8 cellular contexts compared by ENCODE assay signal in the genomic region with DNA sequence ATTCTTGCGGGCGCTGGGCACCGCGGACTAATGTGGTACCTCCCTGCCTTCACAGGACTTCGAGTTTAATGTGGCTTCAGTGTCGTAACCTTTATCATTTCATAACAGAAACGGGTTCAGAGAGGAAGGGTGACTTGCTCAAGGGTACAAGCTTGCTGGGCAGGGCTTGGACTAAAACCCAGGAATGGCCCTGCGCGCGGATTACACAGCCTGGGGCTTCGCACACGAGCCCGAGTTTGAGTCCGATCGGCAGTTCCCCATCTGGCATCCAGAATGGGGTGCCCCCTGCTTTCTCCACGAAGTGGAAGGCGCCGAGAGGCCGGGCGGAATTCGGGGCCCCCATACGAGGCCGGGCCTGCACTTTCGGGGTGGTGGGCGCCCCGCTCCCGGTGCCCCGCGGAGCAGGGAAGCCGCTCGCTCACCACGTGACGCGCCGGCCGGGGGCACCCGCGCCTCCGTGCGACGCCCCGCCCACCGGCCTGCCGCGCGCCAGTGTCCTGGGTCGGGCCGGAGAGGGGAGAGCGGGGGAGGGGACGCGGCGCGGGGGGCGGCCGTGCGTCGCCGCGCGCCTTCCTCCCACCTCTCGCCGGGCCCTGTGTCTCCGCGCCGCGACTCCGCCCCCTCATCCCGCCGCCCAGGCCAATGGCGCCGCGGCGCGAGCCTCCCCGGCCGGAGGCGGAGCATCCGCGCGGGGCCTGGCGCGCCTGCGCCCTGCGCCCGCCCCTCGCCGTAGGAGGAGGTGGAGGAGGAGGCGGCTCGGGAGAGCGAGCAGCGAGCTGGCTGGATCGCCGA. TPM values are rescaled to one million over a fixed set of nuclear protein-coding genes. Genes with fewer than 3 reads are reported as not detected.
DNase-seq lines count a peak whose midpoint lies in the region; ATAC-seq and TF ChIP-seq lines count a peak whose summit lies in the region.

A gene with protein sequence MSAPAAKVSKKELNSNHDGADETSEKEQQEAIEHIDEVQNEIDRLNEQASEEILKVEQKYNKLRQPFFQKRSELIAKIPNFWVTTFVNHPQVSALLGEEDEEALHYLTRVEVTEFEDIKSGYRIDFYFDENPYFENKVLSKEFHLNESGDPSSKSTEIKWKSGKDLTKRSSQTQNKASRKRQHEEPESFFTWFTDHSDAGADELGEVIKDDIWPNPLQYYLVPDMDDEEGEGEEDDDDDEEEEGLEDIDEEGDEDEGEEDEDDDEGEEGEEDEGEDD (plus strand): TSS at position 722 of the 792 bp plus-strand sequence. CDS start 361 bp downstream, outside the sequence.

- H3K27ac ChIP-seq in parathyroid adenoma (peak within 1 kb of the TSS; percentile 70), tibial artery (peak within 1 kb of the TSS; percentile 92 to 98)

- peak within 1 kb of the TSS; percentile 85 for H2AFZ ChIP-seq in parathyroid adenoma

- no peaks in the 10 kb centered on the region for H3K27me3 ChIP-seq in parathyroid adenoma (ENCODE audit: control insufficient read depth, insufficient read depth, low read length)
- peaks cover 0 to 5% of the 10 kb centered on the region in 2 donors for H3K27me3 ChIP-seq in tibial artery

- H3K4me2 ChIP-seq in parathyroid adenoma (ENCODE audit: low read length) = peak within 1 kb of the TSS; percentile 89

- peak; percentile 94 for DNase-seq in NCI-H128 (lab: John Stamatoyannopoulos, UW; ENCODE audit: unreplicated experiment)
- peak; percentile 86 to 91 for DNase-seq in SW 1271 (lab: John Stamatoyannopoulos, UW)
- DNase-seq in activated naive CD8-positive, alpha-beta T cell treated with anti-CD3 and anti-CD28 coated beads, Interleukin-2, amount 50 U/mL, for 16 hours (ENCODE audit: low read depth, low spot score) = peak; percentile 88
- peak; percentile 98 for DNase-seq in Right ventricle myocardium inferior (ENCODE audit: missing footprints)
- peak; percentile 89 to 95 for DNase-seq in tibial artery

- H3K9ac ChIP-seq in parathyroid adenoma = no peak within 1 kb of the TSS

- peaks cover 5% of the 10 kb centered on the region for H3K79me2 ChIP-seq in parathyroid adenoma

- intact Hi-C loops in Right ventricle myocardium inferior (cut with DNase I) (loop anchor here (2.0 kb wide), 2 partner anchors 32 to 54 kb away; a partner anchor contains a TSS), tibial artery (cut with DNase I; ENCODE audit: low total_unique reads) (no loop called here)

- ATAC-seq in HG02642 (IDR thresholded peaks at IDR 0.05; ENCODE audit: poor library complexity, unreplicated experiment) = peak; percentile 76
- peak; percentile 97 for ATAC-seq in Right ventricle myocardium inferior

- no peaks in the 10 kb centered on the region for H3K4me1 ChIP-seq in parathyroid adenoma
- peaks cover 0 to 32% (median 28%) of the 10 kb centered on the region in 4 donors for H3K4me1 ChIP-seq in tibial artery

- H3K9me3 ChIP-seq in parathyroid adenoma (ENCODE audit: control insufficient read depth, low read length) = no peaks in the 10 kb centered on the region
- no peaks in the 10 kb centered on the region for H3K9me3 ChIP-seq in tibial artery

- H3K4me3 ChIP-seq in GM08714 (ENCODE audit: low read length) = peak within 1 kb of the TSS; percentile 95
- H3K4me3 ChIP-seq in parathyroid adenoma (ENCODE audit: low read depth, low read length) = peak within 1 kb of the TSS; percentile 70
- H3K4me3 ChIP-seq in tibial artery = peak within 1 kb of the TSS; percentile 88 to 97

- H3K36me3 ChIP-seq in parathyroid adenoma (ENCODE audit: control insufficient read depth, insufficient read depth, low read length) (no peaks in the 10 kb centered on the region), tibial artery (peaks cover 20 to 25% (median 24%) of the 10 kb centered on the region in 3 donors)

- TF ChIP-seq CTCF in parathyroid adenoma (IDR thresholded peaks at IDR 0.05) (no peak), tibial artery (IDR thresholded peaks at IDR 0.05) (peak in 1 of 2 experiments; percentile 5)

RNA-seq across cellular contexts. Expression of the gene that starts here (rescaled TPM):
- total RNA-seq in Right ventricle myocardium inferior = 175 TPM

Comparison
In these comparisons a context has a peak if more than half of its experiments do, and no peak if none do; other contexts are left out.
1. Peak in every context shown above with its lines: DNase-seq, ATAC-seq, H3K4me3 ChIP-seq and H3K27ac ChIP-seq.